Comparison of ENCODE assay signal across 1 cellular context in genomic region chr1:161440312-161440894, GRCh38.
A peak's percentile ranks its signal among the peaks of the same experiment; 100 is the strongest.
TF ChIP-seq lines count a peak whose summit lies in the region.

No MANE protein-coding gene starts in this region.

TF ChIP-seq in K562, 482 proteins besides CTCF, POLR2A, EP300 and RAD21 (continued from another document and continues in another):
- TF ChIP-seq ZBTB40 (IDR thresholded peaks at IDR 0.05) (peak; percentile 75), ZBTB40 (CRISPR knock-in tag; IDR thresholded peaks at IDR 0.05) (no peak), ZNF232 (CRISPR knock-in tag; IDR thresholded peaks at IDR 0.05) (peak; percentile 75; the same call in 1 of the 2 replicates), COPS2 (conservative IDR thresholded peaks at IDR 0.05) (no peak), TGIF2 (CRISPR knock-in tag; IDR thresholded peaks at IDR 0.05) (0 out of 2 replicates have a peak, but pooled peaks have one; percentile 41), POLR3A (IDR thresholded peaks at IDR 0.05; ENCODE audit: borderline replicate concordance, extremely low read depth, insufficient read depth, insufficient read length) (peak; percentile 22), ELK3 (CRISPR knock-in tag; IDR thresholded peaks at IDR 0.05) (no peak), ZBTB26 (CRISPR knock-in tag; IDR thresholded peaks at IDR 0.05) (no peak), SAFB2 (IDR thresholded peaks at IDR 0.05; ENCODE audit: borderline replicate concordance, low read depth, low read length, severe bottlenecking) (no peak), ATF3 (IDR thresholded peaks at IDR 0.05) (no peak), ATF3 (CRISPR knock-in tag; conservative IDR thresholded peaks at IDR 0.05) (peak; percentile 80), ZNF324 (CRISPR knock-in tag; IDR thresholded peaks at IDR 0.05) (no peak), GTF2E2 (tag; IDR thresholded peaks at IDR 0.05) (no peak), ILF3 (IDR thresholded peaks at IDR 0.05; ENCODE audit: borderline replicate concordance) (peak; percentile 11; the same call in 1 of the 2 replicates), ZNF551 (CRISPR knock-in tag; IDR thresholded peaks at IDR 0.05) (no peak), CREM (IDR thresholded peaks at IDR 0.05; ENCODE audit: low read depth) (0 out of 2 replicates have a peak, but pooled peaks have one; percentile 8), ZBTB9 (CRISPR knock-in tag; IDR thresholded peaks at IDR 0.05) (peak; percentile 70; the same call in 1 of the 2 replicates), ZNF584 (CRISPR knock-in tag; IDR thresholded peaks at IDR 0.05; ENCODE audit: low read depth) (no peak), ZBTB11 (CRISPR knock-in tag; IDR thresholded peaks at IDR 0.05) (peak in 2 of 3 experiments; percentile 83 to 93; a peak in 5 of 6 replicates), LARP7 (IDR thresholded peaks at IDR 0.05) (no peak), VEZF1 (CRISPR knock-in tag; IDR thresholded peaks at IDR 0.05) (peak; percentile 82), TOE1 (IDR thresholded peaks at IDR 0.05; ENCODE audit: borderline replicate concordance) (peak; percentile 62; the same call in 1 of the 2 replicates), TOE1 (CRISPR knock-in tag; IDR thresholded peaks at IDR 0.05; ENCODE audit: borderline replicate concordance, low read depth) (no peak), TSC22D4 (tag; IDR thresholded peaks at IDR 0.05) (no peak), ATF4 (CRISPR knock-in tag; IDR thresholded peaks at IDR 0.05) (0 out of 2 replicates have a peak, but pooled peaks have one; percentile 18), SMC3 (conservative IDR thresholded peaks at IDR 0.05; ENCODE audit: insufficient read depth, low read depth, low read length) (0 out of 2 replicates have a peak, but pooled peaks have one; percentile 19), SMAD4 (CRISPR knock-in tag; conservative IDR thresholded peaks at IDR 0.05) (peak; percentile 71), ZNF133 (CRISPR knock-in tag; IDR thresholded peaks at IDR 0.05) (no peak), MAFK (IDR thresholded peaks at IDR 0.05; ENCODE audit: low read length) (no peak), ZSCAN32 (CRISPR knock-in tag; IDR thresholded peaks at IDR 0.05) (peak; percentile 21; the same call in 1 of the 2 replicates), E2F1 (CRISPR knock-in tag; IDR thresholded peaks at IDR 0.05) (peak; percentile 73), ETS1 (conservative IDR thresholded peaks at IDR 0.05; ENCODE audit: control insufficient read depth, low read depth, low read length) (no peak), CXXC5 (CRISPR knock-in tag; IDR thresholded peaks at IDR 0.05) (peak; percentile 69), ZKSCAN3 (CRISPR knock-in tag; IDR thresholded peaks at IDR 0.05) (no peak), NFIC (IDR thresholded peaks at IDR 0.05) (peak; percentile 75), CHCHD3 (CRISPR knock-in tag; IDR thresholded peaks at IDR 0.05) (0 out of 2 replicates have a peak, but pooled peaks have one; percentile 19), CREB1 (IDR thresholded peaks at IDR 0.05) (no peak), CREB1 (CRISPR knock-in tag; IDR thresholded peaks at IDR 0.05) (peak; percentile 63), TARDBP (IDR thresholded peaks at IDR 0.05) (peak; percentile 60; the same call in 1 of the 2 replicates)
